Comparison of ENCODE assay signal across 18 cellular contexts in genomic region chr12:42660968-42661937, GRCh38.
A peak's percentile ranks its signal among the peaks of the same experiment; 100 is the strongest.
DNase-seq lines count a peak whose midpoint lies in the region; ATAC-seq and TF ChIP-seq lines count a peak whose summit lies in the region.
"Had no signal": no experiment of that assay in that cellular context is flagged by ENCODE, and none has a peak within 500 bp of the region (broad histone marks: within the 10 kb centered on the region; RNA-seq: fewer than 3 reads in every experiment).

No MANE protein-coding gene starts in this region.

- H3K4me1 Mint-ChIP-seq in Caco-2 (ENCODE audit: low read depth, unreplicated experiment): peaks cover 5% of the 10 kb centered on the region
- H3K4me1 Mint-ChIP-seq in activated T-cell treated with anti-CD3 and anti-CD28 coated beads, Interleukin-2, amount 50 U/mL, for 4 hours (ENCODE audit: low read depth): no peaks in the 10 kb centered on the region

- H3K9me3 ChIP-seq in Caco-2 (no peaks in the 10 kb centered on the region), heart right ventricle (peaks cover 0 to 12% (median 0%) of the 10 kb centered on the region in 11 donors)
- H3K9me3 ChIP-seq: stomach had no signal

- no peak overlapping the region for H3K27ac ChIP-seq in heart right ventricle
- H3K27ac ChIP-seq: stomach had no signal

- H3K4me1 ChIP-seq in Caco-2 (peaks cover 9% of the 10 kb centered on the region), heart right ventricle (peaks cover 0 to 12% (median 0%) of the 10 kb centered on the region in 9 donors)
- H3K4me1 ChIP-seq: stomach had no signal

- CTCF ChIA-PET in Caco-2 (lab: Charles Lee): no interaction called here

- POLR2A ChIA-PET in Caco-2 (lab: Charles Lee): no interaction called here

- H3K36me3 ChIP-seq in Caco-2 (ENCODE audit: control insufficient read depth, insufficient read depth, low read length) (no peaks in the 10 kb centered on the region), heart right ventricle (no peaks in the 10 kb centered on the region)
- H3K36me3 ChIP-seq: stomach had no signal

- H3K27me3 Mint-ChIP-seq in Caco-2 (ENCODE audit: insufficient read depth, unreplicated experiment): no peaks in the 10 kb centered on the region
- peaks cover 2% of the 10 kb centered on the region for H3K27me3 Mint-ChIP-seq in activated T-cell treated with anti-CD3 and anti-CD28 coated beads, Interleukin-2, amount 50 U/mL, for 4 hours (ENCODE audit: low read depth)
- H3K27me3 Mint-ChIP-seq: type B pancreatic cell had no signal

- TF ChIP-seq CTCF in Caco-2 (IDR thresholded peaks at IDR 0.05; ENCODE audit: insufficient read depth in 1 of 2, low read depth in 1 of 2, low read length in 1 of 2, severe bottlenecking in 1 of 2, unreplicated experiment in 1 of 2): no peak
- no peak for TF ChIP-seq CTCF in heart right ventricle (IDR thresholded peaks at IDR 0.05)

- peaks cover 4% of the 10 kb centered on the region for H3K9me3 Mint-ChIP-seq in Caco-2 (ENCODE audit: unreplicated experiment)
- H3K9me3 Mint-ChIP-seq in activated T-cell treated with anti-CD3 and anti-CD28 coated beads, Interleukin-2, amount 50 U/mL, for 4 hours: peaks cover 5% of the 10 kb centered on the region

- H3K36me3 Mint-ChIP-seq in Caco-2 (ENCODE audit: insufficient read depth, unreplicated experiment): no peaks in the 10 kb centered on the region
- H3K36me3 Mint-ChIP-seq in activated T-cell treated with anti-CD3 and anti-CD28 coated beads, Interleukin-2, amount 50 U/mL, for 4 hours (ENCODE audit: insufficient read depth): no peaks in the 10 kb centered on the region
- H3K36me3 Mint-ChIP-seq: type B pancreatic cell had no signal

- ATAC-seq in heart right ventricle: no peak
- no peak for ATAC-seq in activated T-cell treated with anti-CD3 and anti-CD28 coated beads, Interleukin-2, amount 50 U/mL, for 4 hours
- ATAC-seq: WTC11 had no signal

- H3K4me3 ChIP-seq in Caco-2 (ENCODE audit: low read depth, low read length): no peak overlapping the region
- H3K4me3 ChIP-seq in heart right ventricle: no peak overlapping the region
- H3K4me3 ChIP-seq: stomach had no signal

- WGBS in heart right ventricle, 2 donors: 55 to 59% methylated on average over 3 of the region's 3 CpGs

- no TSS peak for BruUV-seq in Caco-2 (replicated peaks; lab: Mats Ljungman, UMichigan)

- H3K27me3 ChIP-seq in Caco-2 (replicated peaks; ENCODE audit: control insufficient read depth, insufficient read depth, low read length) (no peaks in the 10 kb centered on the region), heart right ventricle (no peaks in the 10 kb centered on the region)
- H3K27me3 ChIP-seq: stomach had no signal

- H3K4me3 Mint-ChIP-seq in Caco-2 (ENCODE audit: unreplicated experiment): no peak overlapping the region
- H3K4me3 Mint-ChIP-seq in activated T-cell treated with anti-CD3 and anti-CD28 coated beads, Interleukin-2, amount 50 U/mL, for 4 hours: no peak overlapping the region
- H3K4me3 Mint-ChIP-seq: type B pancreatic cell, WTC11 had no signal

- DNase-seq in NCI-H2227 (lab: John Stamatoyannopoulos, UW; ENCODE audit: unreplicated experiment): peak; percentile 1
- no peak for DNase-seq in NCI-H2227 treated with DMSO at 0.1 percent for 48 hours (lab: John Stamatoyannopoulos, UW)
- DNase-seq in NCI-H82 (lab: John Stamatoyannopoulos, UW): peak; percentile 30
- peak; percentile 90 for DNase-seq in foreskin melanocyte
- DNase-seq in Caco-2: no peak
- no peak for DNase-seq in heart right ventricle
- DNase-seq in stimulated activated CD4-positive, alpha-beta T cell treated with anti-CD3 and anti-CD28 coated beads, Interleukin-4, amount 100 ng/mL, for 24 hours: no peak
- no peak for DNase-seq in activated T-cell treated with anti-CD3 and anti-CD28 coated beads, Interleukin-2, amount 50 U/mL, for 4 hours
- DNase-seq: activated CD4-positive, alpha-beta T cell treated with anti-CD3 and anti-CD28 coated beads, Interleukin-2, amount 50 U/mL, for 48 hours; activated CD8-positive, alpha-beta memory T cell treated with anti-CD3 and anti-CD28 coated beads, Interleukin-2, amount 50 U/mL, for 48 hours; COR-L47; EL; H7; NCI-H187; NCI-H446; stomach had no signal

- intact Hi-C loops in Caco-2 (cut with micrococcal nuclease; ENCODE audit: unreplicated experiment) (no loop called here), heart right ventricle (cut with DNase I) (no loop called here)

- H3K27ac Mint-ChIP-seq in Caco-2 (ENCODE audit: unreplicated experiment): no peak overlapping the region
- H3K27ac Mint-ChIP-seq: type B pancreatic cell, WTC11 had no signal

Comparison
In these comparisons a context has a peak if more than half of its experiments do, and no peak if none do; other contexts are left out.
1. DNase-seq: peak in NCI-H2227 (single experiment), NCI-H82 (single experiment) and foreskin melanocyte (single experiment); none in NCI-H2227 treated with DMSO at 0.1 percent for 48 hours (single experiment), Caco-2 (0 of 2), heart right ventricle (0 of 2), stimulated activated CD4-positive, alpha-beta T cell treated with anti-CD3 and anti-CD28 coated beads, Interleukin-4, amount 100 ng/mL, for 24 hours (single experiment) and activated T-cell treated with anti-CD3 and anti-CD28 coated beads, Interleukin-2, amount 50 U/mL, for 4 hours (single experiment).